In genomic region chr7:25371972-25372371, GRCh38 we compare ENCODE assay signal across 29 cellular contexts.
"Had no signal": no experiment of that assay in that cellular context is flagged by ENCODE, and none has a peak within 500 bp of the region (broad histone marks: within the 10 kb centered on the region; RNA-seq: fewer than 3 reads in every experiment).

No MANE protein-coding gene starts in this region.

- DNase-seq: activated B cell treated with CpG ODN at 0.5 μM for 24 hours; activated CD4-positive, alpha-beta memory T cell treated with anti-CD3 and anti-CD28 coated beads, Interleukin-2, amount 10 ng/mL, durations not matched to agents 7 days and 5 days; activated CD4-positive, alpha-beta T cell treated with anti-CD3 and anti-CD28 coated beads for 4 hours; activated CD4-positive, alpha-beta T cell treated with anti-CD3 and anti-CD28 coated beads, Interleukin-2, amount 10 ng/mL, durations not matched to agents 24 days and 14 days; activated CD4-positive, alpha-beta T cell treated with anti-CD3 and anti-CD28 coated beads, Interleukin-2, amount 50 U/mL, for 48 hours; activated CD4-positive, CD25-positive, alpha-beta regulatory T cell treated with anti-CD3 and anti-CD28 coated beads, Interleukin-2, amount 50 U/mL, for 72 hours; activated CD8-positive, alpha-beta memory T cell treated with anti-CD3 and anti-CD28 coated beads for 24 hours; activated CD8-positive, alpha-beta memory T cell treated with anti-CD3 and anti-CD28 coated beads, Interleukin-2, amount 10 ng/mL, durations not matched to agents 7 days and 5 days; activated CD8-positive, alpha-beta memory T cell treated with anti-CD3 and anti-CD28 coated beads, Interleukin-2, amount 50 U/mL, for 48 hours; activated CD8-positive, alpha-beta T cell treated with anti-CD3 and anti-CD28 coated beads, Interleukin-2, amount 10 ng/mL, durations not matched to agents 7 days and 5 days; activated effector memory CD4-positive, alpha-beta T cell treated with Interleukin-2 at 50 U/mL for 16 hours; activated gamma-delta T cell; activated naive CD4-positive, alpha-beta T cell treated with anti-CD3 and anti-CD28 coated beads, Interleukin-2, amount 10 ng/mL, durations not matched to agents 7 days and 5 days; activated naive CD4-positive, alpha-beta T cell treated with Interleukin-2 at 50 U/mL for 16 hours; activated naive CD8-positive, alpha-beta T cell treated with anti-CD3 and anti-CD28 coated beads, Interleukin-2, amount 10 ng/mL, durations not matched to agents 7 days and 5 days; activated naive CD8-positive, alpha-beta T cell treated with anti-CD3 and anti-CD28 coated beads, Interleukin-2, amount 50 U/mL, for 24 hours; activated T-cell treated with anti-CD3 and anti-CD28 coated beads, Interleukin-2, amount 50 U/mL, for 24 hours; activated T-cell treated with anti-CD3 and anti-CD28 coated beads, Interleukin-2, amount 50 U/mL, for 48 hours; amygdala; anterior cingulate cortex; caudate nucleus; cerebellar nuclear complex; T-helper 2 cell; T-helper 9 cell had no signal

- ATAC-seq: activated CD8-positive, alpha-beta memory T cell treated with anti-CD3 and anti-CD28 coated beads, Interleukin-2, amount 10 ng/mL, durations not matched to agents 7 days and 5 days; activated CD8-positive, alpha-beta T cell treated with anti-CD3 and anti-CD28 coated beads, Interleukin-2, amount 10 ng/mL, durations not matched to agents 7 days and 5 days; activated naive CD8-positive, alpha-beta T cell treated with anti-CD3 and anti-CD28 coated beads, Interleukin-2, amount 50 U/mL, for 24 hours had no signal

- H3K27ac ChIP-seq: ascending aorta, cardiac muscle cell, VCaP had no signal

- FAIRE-seq: bronchial epithelial cell, TTC549 had no signal

- H3K27me3 ChIP-seq: ascending aorta, cardiac muscle cell had no signal

- H3K36me3 ChIP-seq: ascending aorta, cardiac muscle cell had no signal

- H3K4me3 ChIP-seq: ascending aorta, cardiac muscle cell had no signal
